In genomic region chr6:100461273-100461919, GRCh38 we compare ENCODE assay signal across 10 cellular contexts. TPM values are rescaled to one million over a fixed set of nuclear protein-coding genes. Genes with fewer than 3 reads are reported as not detected.
DNase-seq lines count a peak whose midpoint lies in the region; ATAC-seq, FAIRE-seq and TF ChIP-seq lines count a peak whose summit lies in the region.
"Had no signal": no experiment of that assay in that cellular context is flagged by ENCODE, and none has a peak within 500 bp of the region (broad histone marks: within the 10 kb centered on the region; RNA-seq: fewer than 3 reads in every experiment).

No MANE protein-coding gene starts in this region.

- DNase-seq in A549 (ENCODE audit: low read depth in 1 of 2, low spot score in 1 of 2) (peak; percentile 41 to 71), H9 (peak; percentile 69), NCI-H82 (lab: John Stamatoyannopoulos, UW) (peak; percentile 82), hepatocyte (ENCODE audit: low spot score) (no peak), NCI-H2029 treated with DMSO at 0.1 percent for 48 hours (lab: John Stamatoyannopoulos, UW) (no peak), NCI-H774 (lab: John Stamatoyannopoulos, UW) (no peak), 8988T (no peak)

- H3K18ac ChIP-seq in H9 (ENCODE audit: insufficient read length, low read depth, low read length), result no peak overlapping the region

- no peaks in the 10 kb centered on the region for H3K79me1 ChIP-seq in H9 (ENCODE audit: insufficient read depth, low read depth, low read length, poor library complexity, severe bottlenecking)

- H3K36me3 ChIP-seq in hepatocyte (replicated peaks; ENCODE audit: insufficient read depth, low read depth), result no peaks in the 10 kb centered on the region
- H3K36me3 ChIP-seq: prostate gland had no signal

- peak overlapping the region in 1 of 2 experiments; percentile 68; a peak in 3 of 5 replicates for H3K4me3 Mint-ChIP-seq in H9

- H3K23ac ChIP-seq in H9 (ENCODE audit: insufficient read length, low read depth, low read length), result no peak overlapping the region

- no peak for FAIRE-seq in A549 (lab: Jason Lieb, UNC)

- CTCF ChIA-PET in A549 (lab: Yijun Ruan, JAX), result interaction anchor here (0.6 to 1.8 kb wide), 22 partner anchors 10 to 594 kb away, joined by 3 to 11 read pairs (median 4); no protein-coding TSS in a partner anchor

- H3K79me2 ChIP-seq in H9 (ENCODE audit: insufficient read depth, low read length), result no peaks in the 10 kb centered on the region
- no peaks in the 10 kb centered on the region for H3K79me2 ChIP-seq in hepatocyte

- H3K23me2 ChIP-seq in H9 (ENCODE audit: insufficient read length, low read depth, low read length, poor library complexity, severe bottlenecking), result peaks cover 22% of the 10 kb centered on the region

- H3K4me2 ChIP-seq in A549 (peak overlapping the region; percentile 89), H9 (ENCODE audit: insufficient read depth, insufficient read length, low read length) (peak overlapping the region; percentile 56), hepatocyte (peak overlapping the region; percentile 42)

- TF ChIP-seq POLR2A in A549 (IDR thresholded peaks at IDR 0.05; ENCODE audit: low read length), result no peak

- no peak overlapping the region for H2BK12ac ChIP-seq in H9 (ENCODE audit: insufficient read length, low read depth, low read length)

- no peak overlapping the region for H3T11ph ChIP-seq in H9 (ENCODE audit: low read length)

- peaks cover 0 to 10% of the 10 kb centered on the region in 2 experiments; a peak in 2 of 5 replicates for H3K9me3 Mint-ChIP-seq in H9

- no peak overlapping the region for H4K91ac ChIP-seq in H9 (ENCODE audit: insufficient read length, low read depth, low read length)

- no peak overlapping the region for H3K14ac ChIP-seq in H9 (ENCODE audit: insufficient read depth, low read length)

- H4K8ac ChIP-seq in H9 (replicated peaks; ENCODE audit: insufficient read length, low read depth, low read length), result no peak overlapping the region

- H4K5ac ChIP-seq in H9 (ENCODE audit: insufficient read length, low read depth, low read length), result no peak overlapping the region

- H3K4me1 ChIP-seq in A549 (peaks cover 6% of the 10 kb centered on the region; the same call in 2 of the 3 replicates), H9 (ENCODE audit: insufficient read depth, low read length) (peaks cover 2% of the 10 kb centered on the region; the same call in 1 of the 2 replicates), hepatocyte (ENCODE audit: insufficient read depth) (peaks cover 8% of the 10 kb centered on the region)
- H3K4me1 ChIP-seq: prostate gland had no signal

- TF ChIP-seq CTCF in A549 (IDR thresholded peaks at IDR 0.05) (no peak; the same call in 2 of the 3 replicates), H9 (conservative IDR thresholded peaks at IDR 0.05) (no peak), hepatocyte (IDR thresholded peaks at IDR 0.05; ENCODE audit: poor library complexity) (no peak)

- H3K9me2 ChIP-seq in hepatocyte (replicated peaks; ENCODE audit: insufficient read depth), result no peaks in the 10 kb centered on the region

- no peak overlapping the region for H3K9ac ChIP-seq in H9 (ENCODE audit: extremely low read depth, insufficient read length, low read length)

- H3K27me3 ChIP-seq in H9 (ENCODE audit: insufficient read depth, low read length) (peaks cover 93% of the 10 kb centered on the region), hepatocyte (peaks cover 100% of the 10 kb centered on the region)

- POLR2A ChIA-PET in A549 (lab: Yijun Ruan, JAX), result interaction anchor here (0.7 to 1.1 kb wide), 2 partner anchors 70 to 259 kb away, joined by 3 read pairs; no protein-coding TSS in a partner anchor

- no peak overlapping the region for H2BK20ac ChIP-seq in H9 (ENCODE audit: low read depth, low read length, poor library complexity, severe bottlenecking)

- no peak for TF ChIP-seq EP300 in A549 (IDR thresholded peaks at IDR 0.05)

- H2BK15ac ChIP-seq in H9 (ENCODE audit: low read depth, low read length), result no peak overlapping the region

- H3K27me3 Mint-ChIP-seq in H9 (ENCODE audit: low read depth), result no peaks in the 10 kb centered on the region; the same call in 1 of the 2 replicates

- H2AFZ ChIP-seq in H9 (ENCODE audit: low read length), result no peak overlapping the region
- H2AFZ ChIP-seq in hepatocyte, result no peak overlapping the region

- H2AK5ac ChIP-seq in H9 (ENCODE audit: insufficient read length, low read length), result no peak overlapping the region

- H3K9me3 ChIP-seq in A549 (no peaks in the 10 kb centered on the region), H9 (ENCODE audit: control insufficient read depth, low read depth, low read length) (no peaks in the 10 kb centered on the region), hepatocyte (ENCODE audit: low read depth) (no peaks in the 10 kb centered on the region)
- H3K9me3 ChIP-seq: prostate gland had no signal

- peaks cover 40 to 65% of the 10 kb centered on the region in 2 experiments for H3K4me1 Mint-ChIP-seq in H9

- H2BK5ac ChIP-seq in H9 (ENCODE audit: insufficient read length, low read length), result no peak overlapping the region

- no peak overlapping the region for H3K4ac ChIP-seq in H9 (ENCODE audit: low read depth, low read length)

- ATAC-seq in A549 (peak; percentile 98), GM19397 (IDR thresholded peaks at IDR 0.05; ENCODE audit: unreplicated experiment) (no peak)
- ATAC-seq: HCT116 had no signal

- no peaks in the 10 kb centered on the region for H3K36me3 Mint-ChIP-seq in H9 (ENCODE audit: insufficient read depth in 1 of 3, low read depth in 3 of 3)

- H3K56ac ChIP-seq in H9 (ENCODE audit: insufficient read length, low read depth, low read length), result no peak overlapping the region

- under 1% methylated on average over 23 of the region's 29 CpGs for WGBS in A549 (ENCODE audit: missing lambda C conversion rate)
- no CpG with 5 or more reads among the region's 29 CpGs for WGBS in H9 (ENCODE audit: extremely low coverage, insufficient read length, low lambda C conversion rate)
- WGBS in hepatocyte (ENCODE audit: low lambda C conversion rate, missing lambda C conversion rate), result 3% methylated on average over 29 of the region's 29 CpGs

- H3K27ac Mint-ChIP-seq in H9, result no peak overlapping the region

- peak overlapping the region; percentile 73 to 85 for H3K27ac ChIP-seq in A549
- H3K27ac ChIP-seq in H9 (ENCODE audit: insufficient read length, low read depth, low read length), result no peak overlapping the region
- H3K27ac ChIP-seq in hepatocyte, result no peak overlapping the region
- H3K27ac ChIP-seq: prostate gland had no signal

- H2BK120ac ChIP-seq in H9 (ENCODE audit: low read depth, low read length, poor library complexity, severe bottlenecking), result no peak overlapping the region

- peak overlapping the region; percentile 52 for H3K4me3 ChIP-seq in A549
- no peak overlapping the region for H3K4me3 ChIP-seq in hepatocyte
- H3K4me3 ChIP-seq: prostate gland had no signal

- TF ChIP-seq RAD21 in A549 (conservative IDR thresholded peaks at IDR 0.05 in 1 of 2, IDR thresholded peaks at IDR 0.05 in 1 of 2), result peak; percentile 14 to 15; a peak in 1 of 5 replicates

- H4K20me1 ChIP-seq in H9 (ENCODE audit: control insufficient read depth, insufficient read depth, insufficient read length) (no peaks in the 10 kb centered on the region), hepatocyte (ENCODE audit: insufficient read depth, poor library complexity, severe bottlenecking) (no peaks in the 10 kb centered on the region)

TF ChIP-seq in A549, 52 proteins besides CTCF, POLR2A, EP300 and RAD21:
- TF ChIP-seq PBX3 (IDR thresholded peaks at IDR 0.05), result no peak
- TF ChIP-seq ZC3H11A (IDR thresholded peaks at IDR 0.05), result no peak
- TF ChIP-seq MAZ (IDR thresholded peaks at IDR 0.05; ENCODE audit: borderline replicate concordance, low read depth, low read length), result no peak
- TF ChIP-seq BCL3 (IDR thresholded peaks at IDR 0.05), result 0 out of 3 replicates have a peak, but pooled peaks have one; percentile 19
- TF ChIP-seq KDM1A (IDR thresholded peaks at IDR 0.05; ENCODE audit: low read depth), result no peak

RNA-seq across cellular contexts. Expression of gene SIM1, which starts 3.3 kb away (rescaled TPM):
- polyA plus RNA-seq in A549 (2011; rRNA removed) (not detected in 2 replicates), A549 (2017; fragmentation: RNase III; extraction: RNeasy Plus Mini Kit Qiagen cat#74134 plus additional on column Dnase treatment) (not detected in 3 replicates), hepatocyte (0.88 TPM in 1 of 2 replicates, not detected in the other)
- not detected in 2 replicates for polyA plus RNA-seq in A549 (2012; cell fraction: cytosol; rRNA removed)
- polyA plus RNA-seq in A549 (2012; cell fraction: nucleus; rRNA removed), result not detected in 2 replicates
- polyA minus RNA-seq in A549 (2011; rRNA and poly(A)+ RNA removed), result not detected in 2 replicates
- total RNA-seq in H9 (2021) (0.07 TPM in 1 of 2 replicates, not detected in the other), hepatocyte (0.20 and 0.30 TPM in 2 replicates)

Comparison
In these comparisons a context has a peak if more than half of its experiments do, and no peak if none do; other contexts are left out.
1. DNase-seq: peak in A549 (2 of 2), H9 (single experiment) and NCI-H82 (single experiment); none in hepatocyte (single experiment), NCI-H2029 treated with DMSO at 0.1 percent for 48 hours (single experiment), NCI-H774 (single experiment) and 8988T (single experiment).
2. H3K27ac ChIP-seq: peak in A549 (2 of 2); none in H9 (single experiment) and hepatocyte (single experiment).
3. Peak in every context shown above with its lines, with median percentiles within 50 percentile points of each other: H3K4me2 ChIP-seq.